1 cellular context compared by ENCODE assay signal in genomic region chr16:86031141-86031678, GRCh38.
TF ChIP-seq lines count a peak whose summit lies in the region.

No MANE protein-coding gene starts in this region.

TF ChIP-seq in GM23338, 12 proteins besides CTCF, POLR2A, EP300 and RAD21:
- TF ChIP-seq, protein P1, sequence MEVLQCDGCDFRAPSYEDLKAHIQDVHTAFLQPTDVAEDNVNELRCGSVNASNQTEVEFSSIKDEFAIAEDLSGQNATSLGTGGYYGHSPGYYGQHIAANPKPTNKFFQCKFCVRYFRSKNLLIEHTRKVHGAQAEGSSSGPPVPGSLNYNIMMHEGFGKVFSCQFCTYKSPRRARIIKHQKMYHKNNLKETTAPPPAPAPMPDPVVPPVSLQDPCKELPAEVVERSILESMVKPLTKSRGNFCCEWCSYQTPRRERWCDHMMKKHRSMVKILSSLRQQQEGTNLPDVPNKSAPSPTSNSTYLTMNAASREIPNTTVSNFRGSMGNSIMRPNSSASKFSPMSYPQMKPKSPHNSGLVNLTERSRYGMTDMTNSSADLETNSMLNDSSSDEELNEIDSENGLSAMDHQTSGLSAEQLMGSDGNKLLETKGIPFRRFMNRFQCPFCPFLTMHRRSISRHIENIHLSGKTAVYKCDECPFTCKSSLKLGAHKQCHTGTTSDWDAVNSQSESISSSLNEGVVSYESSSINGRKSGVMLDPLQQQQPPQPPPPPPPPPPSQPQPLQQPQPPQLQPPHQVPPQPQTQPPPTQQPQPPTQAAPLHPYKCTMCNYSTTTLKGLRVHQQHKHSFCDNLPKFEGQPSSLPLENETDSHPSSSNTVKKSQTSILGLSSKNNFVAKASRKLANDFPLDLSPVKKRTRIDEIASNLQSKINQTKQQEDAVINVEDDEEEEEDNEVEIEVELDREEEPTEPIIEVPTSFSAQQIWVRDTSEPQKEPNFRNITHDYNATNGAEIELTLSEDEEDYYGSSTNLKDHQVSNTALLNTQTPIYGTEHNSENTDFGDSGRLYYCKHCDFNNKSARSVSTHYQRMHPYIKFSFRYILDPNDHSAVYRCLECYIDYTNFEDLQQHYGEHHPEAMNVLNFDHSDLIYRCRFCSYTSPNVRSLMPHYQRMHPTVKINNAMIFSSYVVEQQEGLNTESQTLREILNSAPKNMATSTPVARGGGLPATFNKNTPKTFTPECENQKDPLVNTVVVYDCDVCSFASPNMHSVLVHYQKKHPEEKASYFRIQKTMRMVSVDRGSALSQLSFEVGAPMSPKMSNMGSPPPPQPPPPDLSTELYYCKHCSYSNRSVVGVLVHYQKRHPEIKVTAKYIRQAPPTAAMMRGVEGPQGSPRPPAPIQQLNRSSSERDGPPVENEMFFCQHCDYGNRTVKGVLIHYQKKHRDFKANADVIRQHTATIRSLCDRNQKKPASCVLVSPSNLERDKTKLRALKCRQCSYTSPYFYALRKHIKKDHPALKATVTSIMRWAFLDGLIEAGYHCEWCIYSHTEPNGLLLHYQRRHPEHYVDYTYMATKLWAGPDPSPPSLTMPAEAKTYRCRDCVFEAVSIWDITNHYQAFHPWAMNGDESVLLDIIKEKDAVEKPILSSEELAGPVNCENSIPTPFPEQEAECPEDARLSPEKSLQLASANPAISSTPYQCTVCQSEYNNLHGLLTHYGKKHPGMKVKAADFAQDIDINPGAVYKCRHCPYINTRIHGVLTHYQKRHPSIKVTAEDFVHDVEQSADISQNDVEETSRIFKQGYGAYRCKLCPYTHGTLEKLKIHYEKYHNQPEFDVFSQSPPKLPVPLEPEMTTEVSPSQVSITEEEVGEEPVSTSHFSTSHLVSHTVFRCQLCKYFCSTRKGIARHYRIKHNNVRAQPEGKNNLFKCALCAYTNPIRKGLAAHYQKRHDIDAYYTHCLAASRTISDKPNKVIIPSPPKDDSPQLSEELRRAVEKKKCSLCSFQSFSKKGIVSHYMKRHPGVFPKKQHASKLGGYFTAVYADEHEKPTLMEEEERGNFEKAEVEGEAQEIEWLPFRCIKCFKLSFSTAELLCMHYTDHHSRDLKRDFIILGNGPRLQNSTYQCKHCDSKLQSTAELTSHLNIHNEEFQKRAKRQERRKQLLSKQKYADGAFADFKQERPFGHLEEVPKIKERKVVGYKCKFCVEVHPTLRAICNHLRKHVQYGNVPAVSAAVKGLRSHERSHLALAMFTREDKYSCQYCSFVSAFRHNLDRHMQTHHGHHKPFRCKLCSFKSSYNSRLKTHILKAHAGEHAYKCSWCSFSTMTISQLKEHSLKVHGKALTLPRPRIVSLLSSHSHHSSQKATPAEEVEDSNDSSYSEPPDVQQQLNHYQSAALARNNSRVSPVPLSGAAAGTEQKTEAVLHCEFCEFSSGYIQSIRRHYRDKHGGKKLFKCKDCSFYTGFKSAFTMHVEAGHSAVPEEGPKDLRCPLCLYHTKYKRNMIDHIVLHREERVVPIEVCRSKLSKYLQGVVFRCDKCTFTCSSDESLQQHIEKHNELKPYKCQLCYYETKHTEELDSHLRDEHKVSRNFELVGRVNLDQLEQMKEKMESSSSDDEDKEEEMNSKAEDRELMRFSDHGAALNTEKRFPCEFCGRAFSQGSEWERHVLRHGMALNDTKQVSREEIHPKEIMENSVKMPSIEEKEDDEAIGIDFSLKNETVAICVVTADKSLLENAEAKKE (CRISPR knock-in tag; IDR thresholded peaks at IDR 0.05) = no peak
- TF ChIP-seq ZNF331 (CRISPR knock-in tag; IDR thresholded peaks at IDR 0.05; ENCODE audit: low read depth) (no peak), REST (IDR thresholded peaks at IDR 0.05; ENCODE audit: unreplicated experiment) (no peak), NANOG (IDR thresholded peaks at IDR 0.05; ENCODE audit: borderline replicate concordance) (no peak), ZNF114 (CRISPR knock-in tag; IDR thresholded peaks at IDR 0.05) (no peak), JUNB (IDR thresholded peaks at IDR 0.05; ENCODE audit: unreplicated experiment) (no peak), ETS1 (IDR thresholded peaks at IDR 0.05) (no peak), EZH2phosphoT487 (IDR thresholded peaks at IDR 0.05; ENCODE audit: unreplicated experiment) (no peak), EZH2 (IDR thresholded peaks at IDR 0.05; ENCODE audit: low read depth, unreplicated experiment) (no peak), POLR2AphosphoS5 (IDR thresholded peaks at IDR 0.05; ENCODE audit: low read depth) (no peak), STAT1 (IDR thresholded peaks at IDR 0.05; ENCODE audit: unreplicated experiment) (no peak), CREB1 (CRISPR knock-in tag; IDR thresholded peaks at IDR 0.05; ENCODE audit: low read depth) (no peak)
TF ChIP-seq in GM23338: peak in this region for 0.
